In the genomic region with DNA sequence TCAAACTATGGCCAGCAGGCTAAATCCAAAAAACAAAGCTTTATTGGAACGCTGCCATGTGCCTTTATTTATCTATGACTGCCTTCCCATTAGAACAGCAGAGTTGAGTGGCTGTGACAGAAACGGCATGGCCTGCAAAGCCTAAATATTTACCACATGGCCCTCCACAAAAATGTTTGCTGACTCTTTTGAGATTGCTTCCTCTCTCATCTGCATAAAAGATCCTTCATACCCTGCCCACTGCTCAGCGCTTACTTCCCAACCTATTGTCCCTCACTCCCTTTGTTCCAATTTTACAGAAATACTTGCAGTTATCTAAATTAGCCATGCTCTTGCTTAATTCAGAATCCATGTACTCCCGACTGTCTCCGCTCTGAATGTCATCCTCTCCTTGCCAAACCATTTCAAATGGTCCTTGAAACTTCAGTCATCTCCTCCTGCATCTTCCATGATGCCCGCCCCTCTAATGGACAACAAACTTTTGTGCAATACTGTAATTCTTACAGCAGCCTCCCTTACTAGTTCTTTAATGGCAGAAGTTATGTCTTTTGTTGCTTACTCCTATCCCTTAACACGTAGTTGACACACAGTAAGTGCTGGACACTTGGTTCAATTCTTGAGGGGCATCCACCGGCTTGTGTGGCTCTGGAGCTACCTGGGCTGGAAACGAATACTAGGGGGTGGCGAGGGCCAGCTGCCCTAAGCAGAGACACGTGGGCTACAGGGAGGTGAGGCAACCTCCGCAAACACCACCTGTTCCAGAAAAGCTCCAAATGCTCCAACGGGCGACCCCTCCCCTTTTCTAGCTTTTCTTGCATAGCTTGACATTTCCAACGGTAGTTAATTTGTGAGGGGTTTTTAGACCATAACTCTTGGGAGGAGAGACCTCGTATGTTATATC, we compare ENCODE assay signal across 8 cellular contexts. TPM values are rescaled to one million over a fixed set of nuclear protein-coding genes. Genes with fewer than 3 reads are reported as not detected.
DNase-seq lines count a peak whose midpoint lies in the region; ATAC-seq, FAIRE-seq and TF ChIP-seq lines count a peak whose summit lies in the region.

No MANE protein-coding gene starts in this region.

- TF ChIP-seq POLR2A in suprapubic skin (IDR thresholded peaks at IDR 0.05), result no peak

- WGBS in suprapubic skin, result 14% methylated on average over 16 of the region's 16 CpGs

- H3K9me3 ChIP-seq in kidney (ENCODE audit: control insufficient read depth in 1 of 2, low read length in 2 of 2) (no peaks in the 10 kb centered on the region), suprapubic skin (no peaks in the 10 kb centered on the region)

- peaks cover 5% of the 10 kb centered on the region for H3K36me3 Mint-ChIP-seq in activated naive CD8-positive, alpha-beta T cell

- no peak for FAIRE-seq in kidney (lab: Jason Lieb, UNC)

- H3K4me3 ChIP-seq in AG09309 (ENCODE audit: control insufficient read depth, low read depth, low read length) (peak overlapping the region; percentile 77), kidney (ENCODE audit: low read length in 2 of 2) (peak overlapping the region; percentile 51 to 72), suprapubic skin (peak overlapping the region; percentile 86)

- peaks cover 10% of the 10 kb centered on the region for H3K4me1 Mint-ChIP-seq in activated naive CD8-positive, alpha-beta T cell (ENCODE audit: low read depth)

- peak overlapping the region in 1 of 2 donors; percentile 22 for H3K9ac ChIP-seq in kidney (ENCODE audit: low read length in 2 of 2)

- H3K27me3 Mint-ChIP-seq in activated naive CD8-positive, alpha-beta T cell, result no peaks in the 10 kb centered on the region

- H3K9me3 Mint-ChIP-seq in activated naive CD8-positive, alpha-beta T cell (ENCODE audit: low read depth), result no peaks in the 10 kb centered on the region

- peak overlapping the region; percentile 85 for H3K27ac Mint-ChIP-seq in activated naive CD8-positive, alpha-beta T cell

- peak overlapping the region; percentile 99 for H3K4me3 Mint-ChIP-seq in activated naive CD8-positive, alpha-beta T cell

- H3K36me3 ChIP-seq in kidney (ENCODE audit: control insufficient read depth in 1 of 2, insufficient read depth in 2 of 2, low read length in 2 of 2) (no peaks in the 10 kb centered on the region), suprapubic skin (no peaks in the 10 kb centered on the region)

- H3K4me1 ChIP-seq in kidney (ENCODE audit: control insufficient read depth in 1 of 2, insufficient read depth in 1 of 2, low read depth in 1 of 2, low read length in 2 of 2) (peaks cover 0 to 4% of the 10 kb centered on the region in 2 donors), suprapubic skin (peaks cover 14% of the 10 kb centered on the region)

- H3K27me3 ChIP-seq in suprapubic skin, result no peaks in the 10 kb centered on the region

- ATAC-seq in GM18511 (IDR thresholded peaks at IDR 0.05; ENCODE audit: unreplicated experiment) (peak; percentile 35), HG03175 (IDR thresholded peaks at IDR 0.05; ENCODE audit: unreplicated experiment) (peak; percentile 36)

- DNase-seq in AG09309 (ENCODE audit: low read depth) (no peak), NCI-H460 (ENCODE audit: extremely low read depth, low read depth) (peak; percentile 7), kidney (no peak), suprapubic skin (ENCODE audit: low spot score in 2 of 2) (no peak), T1000 (lab: John Stamatoyannopoulos, UW) (no peak)

- no peak for TF ChIP-seq EP300 in suprapubic skin (IDR thresholded peaks at IDR 0.05)

- intact Hi-C loops in kidney (cut with DNase I), result no loop called here

- H3K27ac ChIP-seq in kidney (ENCODE audit: low read depth in 2 of 2, low read length in 2 of 2), result no peak overlapping the region
- no peak overlapping the region for H3K27ac ChIP-seq in suprapubic skin

- no peak for TF ChIP-seq CTCF in AG09309 (IDR thresholded peaks at IDR 0.05; ENCODE audit: control insufficient read depth, insufficient read depth, low read depth, low read length, missing control alignments)
- no peak for TF ChIP-seq CTCF in kidney (IDR thresholded peaks at IDR 0.05; ENCODE audit: borderline replicate concordance, extremely low read depth, insufficient read depth)
- TF ChIP-seq CTCF in suprapubic skin (IDR thresholded peaks at IDR 0.05), result no peak

RNA-seq across cellular contexts. Expression of a gene that starts 0.8 kb away (rescaled TPM):
- 9.4 and 12.3 TPM in 2 replicates for total RNA-seq in NCI-H460 (2014; rRNA removed; shearing (Covaris generic))
- 30.9 and 35.9 TPM in 2 replicates for polyA plus RNA-seq in NCI-H460 (2014; cell fraction: nucleus; rRNA removed)
- total RNA-seq in kidney (0.44 TPM), suprapubic skin (1 to 10 TPM in 2 of 4 donors, under 1 TPM in 2; 0.64 to 2.6 (median 1.1) TPM)
- polyA plus RNA-seq in kidney (ENCODE audit: insufficient read depth, low read depth, low replicate concordance), result 0.22 TPM
